Comparison of ENCODE assay signal across 9 cellular contexts in genomic region chr10:17665742-17666141, GRCh38. TPM values are rescaled to one million over a fixed set of nuclear protein-coding genes. Genes with fewer than 3 reads are reported as not detected.
DNase-seq lines count a peak whose midpoint lies in the region; ATAC-seq, FAIRE-seq and TF ChIP-seq lines count a peak whose summit lies in the region.
"Had no signal": no experiment of that assay in that cellular context is flagged by ENCODE, and none has a peak within 500 bp of the region (broad histone marks: within the 10 kb centered on the region; RNA-seq: fewer than 3 reads in every experiment).

No MANE protein-coding gene starts in this region.

- H3K4me1 ChIP-seq in Peyer's patch = no peaks in the 10 kb centered on the region
- peaks cover 5 to 19% (median 7%) of the 10 kb centered on the region in 4 donors for H3K4me1 ChIP-seq in esophagus muscularis mucosa
- H3K4me1 ChIP-seq in neutrophil (ENCODE audit: control insufficient read depth in 1 of 2, insufficient read depth in 1 of 2, low read depth in 1 of 2, low read length in 1 of 2) = peaks cover 0 to 13% of the 10 kb centered on the region in 2 experiments

- H3K9me3 ChIP-seq in Peyer's patch (no peaks in the 10 kb centered on the region), esophagus muscularis mucosa (no peaks in the 10 kb centered on the region), neutrophil (no peaks in the 10 kb centered on the region)

- H3K36me3 ChIP-seq in Peyer's patch = peaks cover 0 to 7% (median 0%) of the 10 kb centered on the region in 3 donors
- peaks cover 0 to 10% (median 4%) of the 10 kb centered on the region in 4 donors for H3K36me3 ChIP-seq in esophagus muscularis mucosa
- H3K36me3 ChIP-seq in neutrophil = peaks cover 16% of the 10 kb centered on the region

- no peak overlapping the region for H3K4me3 ChIP-seq in AG04449 (ENCODE audit: low read depth, low read length)
- no peak overlapping the region for H3K4me3 ChIP-seq in Peyer's patch
- H3K4me3 ChIP-seq in esophagus muscularis mucosa = peak overlapping the region in 2 of 4 donors; percentile 11 to 14
- H3K4me3 ChIP-seq in neutrophil (ENCODE audit: low read depth in 1 of 2, low read length in 1 of 2) = no peak overlapping the region
- H3K4me3 ChIP-seq: BLaER1 treated with 17β-estradiol and CSF1 and Interleukin-3, amounts not matched to agents 10 nM and 100 nM had no signal

- no peaks in the 10 kb centered on the region for H3K9me3 Mint-ChIP-seq in activated CD8-positive, alpha-beta memory T cell treated with anti-CD3 and anti-CD28 coated beads, Interleukin-2, amount 10 ng/mL, durations not matched to agents 7 days and 5 days (ENCODE audit: low read depth)

- H3K27ac Mint-ChIP-seq in activated CD8-positive, alpha-beta memory T cell treated with anti-CD3 and anti-CD28 coated beads, Interleukin-2, amount 10 ng/mL, durations not matched to agents 7 days and 5 days = no peak overlapping the region

- no peaks in the 10 kb centered on the region for H3K27me3 Mint-ChIP-seq in activated CD8-positive, alpha-beta memory T cell treated with anti-CD3 and anti-CD28 coated beads, Interleukin-2, amount 10 ng/mL, durations not matched to agents 7 days and 5 days

- TF ChIP-seq CTCF in AG04449 (IDR thresholded peaks at IDR 0.05; ENCODE audit: insufficient read depth, low read length, missing control alignments) (no peak), Peyer's patch (IDR thresholded peaks at IDR 0.05) (no peak), esophagus muscularis mucosa (IDR thresholded peaks at IDR 0.05) (no peak), neutrophil (IDR thresholded peaks at IDR 0.05) (no peak), D721Med (IDR thresholded peaks at IDR 0.05; ENCODE audit: insufficient read depth, missing control alignments) (no peak)

- H3K27ac ChIP-seq in Peyer's patch = peak overlapping the region in 3 of 4 donors; percentile 1 to 43 (median 11)
- H3K27ac ChIP-seq in esophagus muscularis mucosa (replicated peaks in 1 of 4) = peak overlapping the region; percentile 29 to 69 (median 66)
- H3K27ac ChIP-seq in neutrophil = peak overlapping the region; percentile 7
- H3K27ac ChIP-seq: BLaER1 treated with 17β-estradiol and CSF1 and Interleukin-3, amounts not matched to agents 10 nM and 100 nM had no signal

- H3K36me3 Mint-ChIP-seq in activated CD8-positive, alpha-beta memory T cell treated with anti-CD3 and anti-CD28 coated beads, Interleukin-2, amount 10 ng/mL, durations not matched to agents 7 days and 5 days = peaks cover 41% of the 10 kb centered on the region

- H3K4me3 Mint-ChIP-seq in activated CD8-positive, alpha-beta memory T cell treated with anti-CD3 and anti-CD28 coated beads, Interleukin-2, amount 10 ng/mL, durations not matched to agents 7 days and 5 days = no peak overlapping the region

- H3K27me3 ChIP-seq in Peyer's patch (no peaks in the 10 kb centered on the region), esophagus muscularis mucosa (no peaks in the 10 kb centered on the region), neutrophil (no peaks in the 10 kb centered on the region)
- H3K27me3 ChIP-seq: BLaER1 treated with 17β-estradiol and CSF1 and Interleukin-3, amounts not matched to agents 10 nM and 100 nM had no signal

- CTCF ChIA-PET in AG04449 (lab: Yijun Ruan, JAX) = no interaction called here
- CTCF ChIA-PET in activated CD8-positive, alpha-beta memory T cell treated with anti-CD3 and anti-CD28 coated beads, Interleukin-2, amount 10 ng/mL, durations not matched to agents 7 days and 5 days (lab: Charles Lee) = interaction anchor here (1.2 kb wide), 1 partner anchor 21 kb away, joined by 3 read pairs; the partner anchor contains the start of gene STAM

- no peak for TF ChIP-seq EP300 in esophagus muscularis mucosa (IDR thresholded peaks at IDR 0.05)

- POLR2A ChIA-PET in AG04449 (lab: Yijun Ruan, JAX) = interaction anchor here (1.0 kb wide), 1 partner anchor 21 kb away, joined by 4 read pairs; the partner anchor contains the start of gene STAM

- H3K4me1 Mint-ChIP-seq in activated CD8-positive, alpha-beta memory T cell treated with anti-CD3 and anti-CD28 coated beads, Interleukin-2, amount 10 ng/mL, durations not matched to agents 7 days and 5 days = peaks cover 47% of the 10 kb centered on the region

- no peak for FAIRE-seq in D721Med (lab: Jason Lieb, UNC)

- WGBS in esophagus muscularis mucosa = 30% methylated on average over 4 of the region's 4 CpGs

- intact Hi-C loops in esophagus muscularis mucosa (cut with DNase I) = no loop called here

- DNase-seq in AG04449 (ENCODE audit: low read depth, low spot score) (peak; percentile 78), Peyer's patch (no peak), esophagus muscularis mucosa (ENCODE audit: extremely low spot score) (no peak), activated gamma-delta T cell treated with Interleukin-2 at 50 U/mL for 16 hours (no peak), D721Med (ENCODE audit: insufficient read length, low spot score) (no peak)
- no peak for DNase-seq in activated CD8-positive, alpha-beta memory T cell treated with anti-CD3 and anti-CD28 coated beads, Interleukin-2, amount 10 ng/mL, durations not matched to agents 7 days and 5 days

- no peak for TF ChIP-seq POLR2A in Peyer's patch (IDR thresholded peaks at IDR 0.05)
- TF ChIP-seq POLR2A in esophagus muscularis mucosa (IDR thresholded peaks at IDR 0.05; ENCODE audit: low read depth) = no peak

- ATAC-seq in activated CD8-positive, alpha-beta memory T cell treated with anti-CD3 and anti-CD28 coated beads, Interleukin-2, amount 10 ng/mL, durations not matched to agents 7 days and 5 days = no peak
- no peak for ATAC-seq in HG03520 (IDR thresholded peaks at IDR 0.05; ENCODE audit: unreplicated experiment)

RNA-seq across cellular contexts. Expression of gene STAM, which starts 21.8 kb away (rescaled TPM):
- total RNA-seq in Peyer's patch (10 to 100 TPM in 3 of 4 donors, 1 to 10 TPM in 1; 7.9 to 28.1 (median 16.2) TPM), esophagus muscularis mucosa (10 to 100 TPM; 15.6 to 18.8 (median 17.4) TPM)
- total RNA-seq in activated CD8-positive, alpha-beta memory T cell treated with anti-CD3 and anti-CD28 coated beads, Interleukin-2, amount 10 ng/mL, durations not matched to agents 7 days and 5 days = 10 to 100 TPM; 27.4 to 47.2 TPM

RNA-seq across cellular contexts. Expression of gene HACD1, which starts 48.6 kb away (rescaled TPM):
- 1 to 10 TPM; 1.2 to 5.8 (median 3.7) TPM for total RNA-seq in Peyer's patch
- 10 to 100 TPM; 51.9 to 79.9 (median 71.2) TPM for total RNA-seq in esophagus muscularis mucosa
- total RNA-seq in activated CD8-positive, alpha-beta memory T cell treated with anti-CD3 and anti-CD28 coated beads, Interleukin-2, amount 10 ng/mL, durations not matched to agents 7 days and 5 days = 1 to 10 TPM in 1 of 2 experiments, under 1 TPM in 1; 0.93 to 6.6 TPM

Comparison
In these comparisons a context has a peak if more than half of its experiments do, and no peak if none do; other contexts are left out.
1. H3K27ac ChIP-seq: peak in every context shown above with its lines; median percentile 66 in esophagus muscularis mucosa; 11 in Peyer's patch; 7 in neutrophil.
2. RNA of gene HACD1, which starts 48.6 kb away (total RNA-seq): 51.9 to 79.9 TPM in esophagus muscularis mucosa; 0.93 to 6.6 TPM in activated CD8-positive, alpha-beta memory T cell treated with anti-CD3 and anti-CD28 coated beads, Interleukin-2, amount 10 ng/mL, durations not matched to agents 7 days and 5 days and 1.2 to 5.8 TPM in Peyer's patch; every median in the first group is over 4 times any median in the second.